In the genomic region with DNA sequence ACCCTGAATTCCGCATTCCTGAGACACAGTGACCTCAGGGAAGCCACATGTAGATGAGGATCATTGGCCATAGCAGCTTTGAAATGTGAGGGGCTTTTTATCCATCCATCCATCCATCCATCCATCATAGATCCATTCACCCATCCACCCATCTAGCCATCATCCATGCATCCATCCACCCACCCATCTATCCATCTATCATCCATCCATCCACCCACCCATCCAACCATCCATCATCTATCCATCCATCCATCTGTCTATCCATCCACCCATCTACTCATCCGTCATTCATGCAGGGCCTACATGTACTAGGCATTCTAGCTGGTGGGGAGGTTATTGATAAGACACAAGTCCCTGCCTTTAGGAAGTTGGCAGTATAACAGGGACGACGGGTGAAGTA, we compare ENCODE assay signal across 15 cellular contexts. TPM values are rescaled to one million over a fixed set of nuclear protein-coding genes. Genes with fewer than 3 reads are reported as not detected.
DNase-seq lines count a peak whose midpoint lies in the region; ATAC-seq and TF ChIP-seq lines count a peak whose summit lies in the region.
"Had no signal": no experiment of that assay in that cellular context is flagged by ENCODE, and none has a peak within 500 bp of the region (broad histone marks: within the 10 kb centered on the region; RNA-seq: fewer than 3 reads in every experiment).

No MANE protein-coding gene starts in this region.

- intact Hi-C loops in heart left ventricle (cut with DNase I): no loop called here

- TF ChIP-seq EP300 in gastroesophageal sphincter (IDR thresholded peaks at IDR 0.05): no peak

- TF ChIP-seq POLR2A in heart left ventricle (IDR thresholded peaks at IDR 0.05): no peak
- TF ChIP-seq POLR2A in gastroesophageal sphincter (IDR thresholded peaks at IDR 0.05): no peak

- ATAC-seq in heart left ventricle (no peak), gastroesophageal sphincter (no peak), GM18907 (IDR thresholded peaks at IDR 0.05; ENCODE audit: unreplicated experiment) (no peak), HG02623 (IDR thresholded peaks at IDR 0.05; ENCODE audit: unreplicated experiment) (no peak)

- no peaks in the 10 kb centered on the region for H3K27me3 ChIP-seq in right atrium auricular region
- H3K27me3 ChIP-seq in heart left ventricle: no peaks in the 10 kb centered on the region
- H3K27me3 ChIP-seq in gastroesophageal sphincter: no peaks in the 10 kb centered on the region
- no peaks in the 10 kb centered on the region for H3K27me3 ChIP-seq in skeletal muscle tissue (ENCODE audit: control insufficient read depth in 3 of 3, insufficient read depth in 3 of 3, low read length in 3 of 3)

- H3K9ac ChIP-seq in skeletal muscle tissue (ENCODE audit: low read depth in 1 of 3, low read length in 3 of 3): no peak overlapping the region

- no peak for DNase-seq in right atrium auricular region (ENCODE audit: low spot score)
- DNase-seq in heart left ventricle: no peak
- DNase-seq in NCI-H2029 (lab: John Stamatoyannopoulos, UW): no peak
- DNase-seq in NCI-H187 treated with DMSO at 0.1 percent for 48 hours (lab: John Stamatoyannopoulos, UW): no peak
- DNase-seq: 8988T; CD4-positive, alpha-beta memory T cell; DMS79; H9; NCI-H82 had no signal

- no peak for TF ChIP-seq CTCF in right atrium auricular region (IDR thresholded peaks at IDR 0.05)
- no peak for TF ChIP-seq CTCF in heart left ventricle (IDR thresholded peaks at IDR 0.05)
- no peak for TF ChIP-seq CTCF in gastroesophageal sphincter (IDR thresholded peaks at IDR 0.05)

- H3K4me3 ChIP-seq in right atrium auricular region: no peak overlapping the region
- no peak overlapping the region for H3K4me3 ChIP-seq in heart left ventricle
- no peak overlapping the region for H3K4me3 ChIP-seq in gastroesophageal sphincter
- H3K4me3 ChIP-seq in skeletal muscle tissue (ENCODE audit: low read length in 3 of 3): no peak overlapping the region

- H3K27ac ChIP-seq in right atrium auricular region (peak overlapping the region; percentile 44 to 52), heart left ventricle (peak overlapping the region in 2 of 12 donors; percentile 23 to 59), gastroesophageal sphincter (peak overlapping the region; percentile 89 to 95 (median 90)), skeletal muscle tissue (ENCODE audit: low read depth, low read length) (peak overlapping the region; percentile 6)
- H3K27ac ChIP-seq: HL-60 had no signal

- WGBS in heart left ventricle, 4 donors: 77 to 93% (median 89%) methylated on average over 4 of the region's 4 CpGs
- 100% methylated on average over 2 to 4 of the region's 4 CpGs for whole genome bisulfite sequencing in gastroesophageal sphincter (ENCODE audit: low coverage in 1 of 2), 2 donors

- H3K4me1 ChIP-seq in right atrium auricular region: peaks cover 0 to 38% of the 10 kb centered on the region in 2 donors
- peaks cover 0 to 53% (median 17%) of the 10 kb centered on the region in 12 donors for H3K4me1 ChIP-seq in heart left ventricle
- peaks cover 9 to 100% (median 12%) of the 10 kb centered on the region in 3 donors for H3K4me1 ChIP-seq in gastroesophageal sphincter
- peaks cover 46 to 80% (median 64%) of the 10 kb centered on the region in 3 donors for H3K4me1 ChIP-seq in skeletal muscle tissue (ENCODE audit: control insufficient read depth in 3 of 3, insufficient read depth in 3 of 3, low read length in 3 of 3)

- no peaks in the 10 kb centered on the region for H3K9me3 ChIP-seq in right atrium auricular region
- no peaks in the 10 kb centered on the region for H3K9me3 ChIP-seq in heart left ventricle
- H3K9me3 ChIP-seq in gastroesophageal sphincter: no peaks in the 10 kb centered on the region
- no peaks in the 10 kb centered on the region for H3K9me3 ChIP-seq in skeletal muscle tissue (ENCODE audit: control insufficient read depth in 3 of 3, low read length in 3 of 3)

- peaks cover 3% of the 10 kb centered on the region for H3K36me3 ChIP-seq in right atrium auricular region
- H3K36me3 ChIP-seq in heart left ventricle: no peaks in the 10 kb centered on the region
- peaks cover 0 to 20% of the 10 kb centered on the region in 2 donors for H3K36me3 ChIP-seq in gastroesophageal sphincter
- H3K36me3 ChIP-seq in skeletal muscle tissue (ENCODE audit: control insufficient read depth in 3 of 3, insufficient read depth in 3 of 3, low read length in 3 of 3): peaks cover 0 to 9% (median 6%) of the 10 kb centered on the region in 3 donors

RNA-seq across cellular contexts. Expression of a gene that starts 27.9 kb away (rescaled TPM):
- total RNA-seq in right atrium auricular region (not detected), heart left ventricle (under 1 TPM in 3 of 9 donors, not detected in 6; 0.18 to 0.32 (median 0.24) TPM), gastroesophageal sphincter (not detected), skeletal muscle tissue (under 0.01 TPM)
- polyA plus RNA-seq in heart left ventricle: not detected
- total RNA-seq: H9 had no signal
- polyA plus RNA-seq: BJ had no signal

RNA-seq across cellular contexts. Expression of a gene that starts 36.5 kb away (rescaled TPM):
- total RNA-seq in right atrium auricular region: 10 to 100 TPM; 11.9 to 23.7 TPM
- total RNA-seq in heart left ventricle: 10 to 100 TPM in 6 of 9 donors, 1 to 10 TPM in 3; 8.5 to 34.1 (median 14.2) TPM
- 10 to 100 TPM in 1 of 2 donors, 1 to 10 TPM in 1; 7.3 to 21.6 TPM for polyA plus RNA-seq in heart left ventricle
- total RNA-seq in gastroesophageal sphincter: 10 to 100 TPM; 21.6 to 56.7 (median 32.2) TPM
- total RNA-seq in skeletal muscle tissue: 4.7 TPM

RNA-seq across cellular contexts. Expression of a gene that starts 42.2 kb away (rescaled TPM):
- total RNA-seq in right atrium auricular region: not detected
- total RNA-seq in heart left ventricle: not detected
- polyA plus RNA-seq in heart left ventricle: not detected
- total RNA-seq in gastroesophageal sphincter: under 1 TPM in 2 of 4 donors, not detected in 2; 0.13 to 0.31 TPM
- not detected for total RNA-seq in skeletal muscle tissue
- total RNA-seq: CD4-positive, alpha-beta memory T cell; H9 had no signal
- polyA plus RNA-seq: CD4-positive, alpha-beta memory T cell had no signal

RNA-seq across cellular contexts. Expression of a gene that starts 51.7 kb away (rescaled TPM):
- total RNA-seq in right atrium auricular region (10 to 100 TPM; 13.5 to 23.7 TPM), heart left ventricle (10 to 100 TPM; 15.3 to 35.9 (median 29.6) TPM), gastroesophageal sphincter (10 to 100 TPM; 31.3 to 38.2 (median 33.4) TPM), skeletal muscle tissue (24.5 TPM)
- 10 to 100 TPM in 1 of 2 donors, 1 to 10 TPM in 1; 8.1 to 47.7 TPM for polyA plus RNA-seq in heart left ventricle

RNA-seq across cellular contexts. Expression of a gene that starts 52.0 kb away (rescaled TPM):
- total RNA-seq in right atrium auricular region (10 to 100 TPM; 53.9 to 55.3 TPM), heart left ventricle (10 to 100 TPM; 42.0 to 91.2 (median 65.6) TPM), gastroesophageal sphincter (100 to 1,000 TPM in 1 of 4 donors, 10 to 100 TPM in 3; 55.7 to 121 (median 91.8) TPM), skeletal muscle tissue (62.1 TPM)
- polyA plus RNA-seq in heart left ventricle: 10 to 100 TPM; 46.2 to 71.5 TPM
